In the genomic region with DNA sequence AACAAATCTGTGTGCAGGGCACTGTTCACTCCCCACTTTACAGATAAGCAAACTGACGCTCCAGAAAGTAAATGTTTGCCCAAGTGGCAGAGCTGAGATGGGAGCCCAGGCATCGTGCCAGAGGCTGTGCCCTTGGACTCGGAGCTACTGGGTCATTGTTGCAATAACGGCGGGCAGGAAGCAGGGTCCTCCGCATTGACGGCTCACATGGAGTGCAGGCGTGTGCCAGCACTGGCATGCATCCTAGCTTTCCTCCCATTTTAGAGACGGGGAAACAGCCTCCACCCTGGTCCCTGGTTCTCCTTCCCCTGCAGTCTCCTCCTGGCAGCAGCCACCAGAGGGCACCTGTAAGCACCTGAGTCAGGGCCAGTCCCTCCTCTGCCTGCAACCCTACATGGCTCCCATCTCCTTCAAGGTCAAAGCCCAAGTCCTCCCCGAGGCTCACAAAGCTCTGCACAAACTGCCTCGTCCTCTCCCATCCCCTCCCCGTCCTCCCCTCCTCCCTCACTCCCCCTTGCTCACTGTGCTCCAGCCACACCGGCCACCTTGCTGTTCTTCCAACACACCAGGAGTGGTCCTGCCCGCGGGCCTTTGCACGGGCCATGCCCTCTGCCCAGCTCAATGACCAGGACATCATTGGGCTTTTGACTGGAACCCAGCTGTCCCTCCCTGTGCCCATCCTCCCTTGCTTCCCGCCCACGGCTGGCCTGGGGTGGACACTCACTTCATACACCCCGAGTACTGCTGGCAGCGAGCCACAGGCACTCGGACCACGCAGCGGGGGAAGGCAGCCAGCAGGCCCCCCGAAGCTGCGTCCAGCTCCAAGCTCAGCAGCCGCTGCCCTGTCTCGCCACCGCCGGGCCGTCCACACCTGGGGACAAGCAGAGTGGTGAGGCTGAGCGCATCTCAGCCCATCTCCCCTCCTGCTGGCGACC, we compare ENCODE assay signal across 1 cellular context.
TF ChIP-seq lines count a peak whose summit lies in the region.

No MANE protein-coding gene starts in this region.

TF ChIP-seq in H1, 55 proteins besides CTCF, POLR2A, EP300 and RAD21:
- TF ChIP-seq KDM1A (IDR thresholded peaks at IDR 0.05; ENCODE audit: borderline replicate concordance, low read length) = peak; percentile 96
- TF ChIP-seq HDAC6 (IDR thresholded peaks at IDR 0.05; ENCODE audit: low read depth, low read length) = no peak
TF ChIP-seq in H1: peak in this region for 1.
